Comparison of ENCODE assay signal across 1 cellular context in the genomic region with DNA sequence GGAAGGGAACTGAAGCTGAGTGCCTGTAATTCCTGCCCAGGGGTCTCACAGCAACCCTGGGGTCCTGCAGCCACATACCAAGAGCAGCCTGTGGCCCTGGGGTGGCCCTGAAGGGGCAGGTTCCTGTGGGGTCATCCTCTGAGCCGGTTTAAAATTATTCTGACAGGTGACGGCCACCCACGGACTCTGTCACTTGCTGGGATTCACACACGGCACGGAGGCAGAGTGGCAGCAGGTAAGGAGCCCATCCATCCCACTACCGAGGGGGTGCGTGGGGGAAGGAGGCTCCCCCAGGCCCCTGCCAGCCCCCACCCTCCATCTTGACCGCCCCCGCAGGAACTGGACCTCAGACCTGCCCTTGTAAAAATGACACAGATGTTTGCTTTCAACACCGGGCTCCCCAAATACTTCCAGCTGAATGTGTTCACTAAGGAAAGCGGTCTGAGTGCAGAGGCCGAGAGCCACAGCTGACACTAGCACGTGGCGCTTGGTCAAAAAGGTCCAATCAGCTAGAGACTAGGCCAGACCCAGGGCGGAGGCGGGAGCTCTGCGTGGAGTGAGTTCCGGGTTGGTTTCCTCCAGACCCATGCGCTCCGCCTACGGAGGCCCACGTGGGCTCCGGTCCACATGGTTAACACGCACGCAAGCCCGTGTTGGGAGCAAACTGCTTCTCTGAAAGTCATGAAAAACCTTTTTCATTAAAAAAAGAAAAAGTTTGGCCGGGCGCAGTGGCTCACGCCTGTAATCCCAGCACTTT.
TF ChIP-seq lines count a peak whose summit lies in the region.

No MANE protein-coding gene starts in this region.

TF ChIP-seq in HepG2, 621 proteins besides CTCF, POLR2A, EP300 and RAD21 (continued from another document and continues in another):
- TF ChIP-seq, protein P1, sequence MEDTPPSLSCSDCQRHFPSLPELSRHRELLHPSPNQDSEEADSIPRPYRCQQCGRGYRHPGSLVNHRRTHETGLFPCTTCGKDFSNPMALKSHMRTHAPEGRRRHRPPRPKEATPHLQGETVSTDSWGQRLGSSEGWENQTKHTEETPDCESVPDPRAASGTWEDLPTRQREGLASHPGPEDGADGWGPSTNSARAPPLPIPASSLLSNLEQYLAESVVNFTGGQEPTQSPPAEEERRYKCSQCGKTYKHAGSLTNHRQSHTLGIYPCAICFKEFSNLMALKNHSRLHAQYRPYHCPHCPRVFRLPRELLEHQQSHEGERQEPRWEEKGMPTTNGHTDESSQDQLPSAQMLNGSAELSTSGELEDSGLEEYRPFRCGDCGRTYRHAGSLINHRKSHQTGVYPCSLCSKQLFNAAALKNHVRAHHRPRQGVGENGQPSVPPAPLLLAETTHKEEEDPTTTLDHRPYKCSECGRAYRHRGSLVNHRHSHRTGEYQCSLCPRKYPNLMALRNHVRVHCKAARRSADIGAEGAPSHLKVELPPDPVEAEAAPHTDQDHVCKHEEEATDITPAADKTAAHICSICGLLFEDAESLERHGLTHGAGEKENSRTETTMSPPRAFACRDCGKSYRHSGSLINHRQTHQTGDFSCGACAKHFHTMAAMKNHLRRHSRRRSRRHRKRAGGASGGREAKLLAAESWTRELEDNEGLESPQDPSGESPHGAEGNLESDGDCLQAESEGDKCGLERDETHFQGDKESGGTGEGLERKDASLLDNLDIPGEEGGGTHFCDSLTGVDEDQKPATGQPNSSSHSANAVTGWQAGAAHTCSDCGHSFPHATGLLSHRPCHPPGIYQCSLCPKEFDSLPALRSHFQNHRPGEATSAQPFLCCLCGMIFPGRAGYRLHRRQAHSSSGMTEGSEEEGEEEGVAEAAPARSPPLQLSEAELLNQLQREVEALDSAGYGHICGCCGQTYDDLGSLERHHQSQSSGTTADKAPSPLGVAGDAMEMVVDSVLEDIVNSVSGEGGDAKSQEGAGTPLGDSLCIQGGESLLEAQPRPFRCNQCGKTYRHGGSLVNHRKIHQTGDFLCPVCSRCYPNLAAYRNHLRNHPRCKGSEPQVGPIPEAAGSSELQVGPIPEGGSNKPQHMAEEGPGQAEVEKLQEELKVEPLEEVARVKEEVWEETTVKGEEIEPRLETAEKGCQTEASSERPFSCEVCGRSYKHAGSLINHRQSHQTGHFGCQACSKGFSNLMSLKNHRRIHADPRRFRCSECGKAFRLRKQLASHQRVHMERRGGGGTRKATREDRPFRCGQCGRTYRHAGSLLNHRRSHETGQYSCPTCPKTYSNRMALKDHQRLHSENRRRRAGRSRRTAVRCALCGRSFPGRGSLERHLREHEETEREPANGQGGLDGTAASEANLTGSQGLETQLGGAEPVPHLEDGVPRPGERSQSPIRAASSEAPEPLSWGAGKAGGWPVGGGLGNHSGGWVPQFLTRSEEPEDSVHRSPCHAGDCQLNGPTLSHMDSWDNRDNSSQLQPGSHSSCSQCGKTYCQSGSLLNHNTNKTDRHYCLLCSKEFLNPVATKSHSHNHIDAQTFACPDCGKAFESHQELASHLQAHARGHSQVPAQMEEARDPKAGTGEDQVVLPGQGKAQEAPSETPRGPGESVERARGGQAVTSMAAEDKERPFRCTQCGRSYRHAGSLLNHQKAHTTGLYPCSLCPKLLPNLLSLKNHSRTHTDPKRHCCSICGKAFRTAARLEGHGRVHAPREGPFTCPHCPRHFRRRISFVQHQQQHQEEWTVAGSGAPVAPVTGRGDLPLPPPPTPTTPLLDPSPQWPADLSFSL (CRISPR knock-in tag; IDR thresholded peaks at IDR 0.05) = no peak
- TF ChIP-seq ELF1 (CRISPR knock-in tag; IDR thresholded peaks at IDR 0.05) (peak; percentile 91), YEATS2 (CRISPR knock-in tag; IDR thresholded peaks at IDR 0.05; ENCODE audit: borderline replicate concordance) (peak; percentile 74), NR2F1 (CRISPR knock-in tag; IDR thresholded peaks at IDR 0.05) (no peak), ZNF674 (CRISPR knock-in tag; IDR thresholded peaks at IDR 0.05; ENCODE audit: low read depth) (no peak), ZNF329 (CRISPR knock-in tag; IDR thresholded peaks at IDR 0.05; ENCODE audit: low read depth) (no peak), DPF2 (CRISPR knock-in tag; IDR thresholded peaks at IDR 0.05; ENCODE audit: borderline replicate concordance, low read depth) (no peak), ZNF652 (CRISPR knock-in tag; IDR thresholded peaks at IDR 0.05; ENCODE audit: borderline replicate concordance, low read depth) (no peak), PCBP1 (IDR thresholded peaks at IDR 0.05; ENCODE audit: borderline replicate concordance, low read depth, low read length) (no peak), MEIS1 (CRISPR knock-in tag; IDR thresholded peaks at IDR 0.05; ENCODE audit: borderline replicate concordance) (no peak), DR1 (CRISPR knock-in tag; IDR thresholded peaks at IDR 0.05) (no peak; the same call in 1 of the 2 replicates), TEAD3 (CRISPR knock-in tag; optimal IDR thresholded peaks at IDR 0.05; ENCODE audit: borderline replicate concordance) (peak; percentile 9), TFE3 (CRISPR knock-in tag; IDR thresholded peaks at IDR 0.05) (no peak), ATM (IDR thresholded peaks at IDR 0.05; ENCODE audit: borderline replicate concordance) (no peak), ZNF83 (CRISPR knock-in tag; IDR thresholded peaks at IDR 0.05; ENCODE audit: borderline replicate concordance) (no peak), SP4 (CRISPR knock-in tag; IDR thresholded peaks at IDR 0.05) (peak; percentile 49; the same call in 1 of the 2 replicates), ZFYVE20 (CRISPR knock-in tag; IDR thresholded peaks at IDR 0.05; ENCODE audit: borderline replicate concordance, low read depth) (no peak), ZNF460 (CRISPR knock-in tag; IDR thresholded peaks at IDR 0.05; ENCODE audit: borderline replicate concordance) (no peak), RAD51 (IDR thresholded peaks at IDR 0.05; ENCODE audit: borderline replicate concordance) (peak; percentile 58), KDM1A (CRISPR knock-in tag; IDR thresholded peaks at IDR 0.05) (no peak), ZNF264 (CRISPR knock-in tag; IDR thresholded peaks at IDR 0.05) (0 out of 2 replicates have a peak, but pooled peaks have one; percentile 23), ZNF33B (CRISPR knock-in tag; IDR thresholded peaks at IDR 0.05) (no peak), RARG (CRISPR knock-in tag; IDR thresholded peaks at IDR 0.05; ENCODE audit: low read depth) (no peak), CBX5 (CRISPR knock-in tag; IDR thresholded peaks at IDR 0.05; ENCODE audit: borderline replicate concordance) (no peak), NFE2L2 (IDR thresholded peaks at IDR 0.05; ENCODE audit: low read length) (no peak), POLR2AphosphoS5 (IDR thresholded peaks at IDR 0.05; ENCODE audit: low read depth, low read length) (peak; percentile 58), ZNF75D (CRISPR knock-in tag; IDR thresholded peaks at IDR 0.05; ENCODE audit: borderline replicate concordance) (no peak), IRF9 (CRISPR knock-in tag; IDR thresholded peaks at IDR 0.05; ENCODE audit: borderline replicate concordance) (no peak), CERS6 (CRISPR knock-in tag; IDR thresholded peaks at IDR 0.05) (no peak), YY1 (IDR thresholded peaks at IDR 0.05; ENCODE audit: insufficient read depth, insufficient replicate concordance, low read depth, low read length) (no peak)
- TF ChIP-seq, protein P2, sequence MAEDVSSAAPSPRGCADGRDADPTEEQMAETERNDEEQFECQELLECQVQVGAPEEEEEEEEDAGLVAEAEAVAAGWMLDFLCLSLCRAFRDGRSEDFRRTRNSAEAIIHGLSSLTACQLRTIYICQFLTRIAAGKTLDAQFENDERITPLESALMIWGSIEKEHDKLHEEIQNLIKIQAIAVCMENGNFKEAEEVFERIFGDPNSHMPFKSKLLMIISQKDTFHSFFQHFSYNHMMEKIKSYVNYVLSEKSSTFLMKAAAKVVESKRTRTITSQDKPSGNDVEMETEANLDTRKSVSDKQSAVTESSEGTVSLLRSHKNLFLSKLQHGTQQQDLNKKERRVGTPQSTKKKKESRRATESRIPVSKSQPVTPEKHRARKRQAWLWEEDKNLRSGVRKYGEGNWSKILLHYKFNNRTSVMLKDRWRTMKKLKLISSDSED (CRISPR knock-in tag; IDR thresholded peaks at IDR 0.05) = no peak
- TF ChIP-seq, protein P3, sequence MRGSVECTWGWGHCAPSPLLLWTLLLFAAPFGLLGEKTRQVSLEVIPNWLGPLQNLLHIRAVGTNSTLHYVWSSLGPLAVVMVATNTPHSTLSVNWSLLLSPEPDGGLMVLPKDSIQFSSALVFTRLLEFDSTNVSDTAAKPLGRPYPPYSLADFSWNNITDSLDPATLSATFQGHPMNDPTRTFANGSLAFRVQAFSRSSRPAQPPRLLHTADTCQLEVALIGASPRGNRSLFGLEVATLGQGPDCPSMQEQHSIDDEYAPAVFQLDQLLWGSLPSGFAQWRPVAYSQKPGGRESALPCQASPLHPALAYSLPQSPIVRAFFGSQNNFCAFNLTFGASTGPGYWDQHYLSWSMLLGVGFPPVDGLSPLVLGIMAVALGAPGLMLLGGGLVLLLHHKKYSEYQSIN (CRISPR knock-in tag; IDR thresholded peaks at IDR 0.05; ENCODE audit: borderline replicate concordance) = no peak
- TF ChIP-seq, protein P4, sequence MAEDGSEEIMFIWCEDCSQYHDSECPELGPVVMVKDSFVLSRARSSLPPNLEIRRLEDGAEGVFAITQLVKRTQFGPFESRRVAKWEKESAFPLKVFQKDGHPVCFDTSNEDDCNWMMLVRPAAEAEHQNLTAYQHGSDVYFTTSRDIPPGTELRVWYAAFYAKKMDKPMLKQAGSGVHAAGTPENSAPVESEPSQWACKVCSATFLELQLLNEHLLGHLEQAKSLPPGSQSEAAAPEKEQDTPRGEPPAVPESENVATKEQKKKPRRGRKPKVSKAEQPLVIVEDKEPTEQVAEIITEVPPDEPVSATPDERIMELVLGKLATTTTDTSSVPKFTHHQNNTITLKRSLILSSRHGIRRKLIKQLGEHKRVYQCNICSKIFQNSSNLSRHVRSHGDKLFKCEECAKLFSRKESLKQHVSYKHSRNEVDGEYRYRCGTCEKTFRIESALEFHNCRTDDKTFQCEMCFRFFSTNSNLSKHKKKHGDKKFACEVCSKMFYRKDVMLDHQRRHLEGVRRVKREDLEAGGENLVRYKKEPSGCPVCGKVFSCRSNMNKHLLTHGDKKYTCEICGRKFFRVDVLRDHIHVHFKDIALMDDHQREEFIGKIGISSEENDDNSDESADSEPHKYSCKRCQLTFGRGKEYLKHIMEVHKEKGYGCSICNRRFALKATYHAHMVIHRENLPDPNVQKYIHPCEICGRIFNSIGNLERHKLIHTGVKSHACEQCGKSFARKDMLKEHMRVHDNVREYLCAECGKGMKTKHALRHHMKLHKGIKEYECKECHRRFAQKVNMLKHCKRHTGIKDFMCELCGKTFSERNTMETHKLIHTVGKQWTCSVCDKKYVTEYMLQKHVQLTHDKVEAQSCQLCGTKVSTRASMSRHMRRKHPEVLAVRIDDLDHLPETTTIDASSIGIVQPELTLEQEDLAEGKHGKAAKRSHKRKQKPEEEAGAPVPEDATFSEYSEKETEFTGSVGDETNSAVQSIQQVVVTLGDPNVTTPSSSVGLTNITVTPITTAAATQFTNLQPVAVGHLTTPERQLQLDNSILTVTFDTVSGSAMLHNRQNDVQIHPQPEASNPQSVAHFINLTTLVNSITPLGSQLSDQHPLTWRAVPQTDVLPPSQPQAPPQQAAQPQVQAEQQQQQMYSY (CRISPR knock-in tag; IDR thresholded peaks at IDR 0.05) = no peak
- TF ChIP-seq, protein P5, sequence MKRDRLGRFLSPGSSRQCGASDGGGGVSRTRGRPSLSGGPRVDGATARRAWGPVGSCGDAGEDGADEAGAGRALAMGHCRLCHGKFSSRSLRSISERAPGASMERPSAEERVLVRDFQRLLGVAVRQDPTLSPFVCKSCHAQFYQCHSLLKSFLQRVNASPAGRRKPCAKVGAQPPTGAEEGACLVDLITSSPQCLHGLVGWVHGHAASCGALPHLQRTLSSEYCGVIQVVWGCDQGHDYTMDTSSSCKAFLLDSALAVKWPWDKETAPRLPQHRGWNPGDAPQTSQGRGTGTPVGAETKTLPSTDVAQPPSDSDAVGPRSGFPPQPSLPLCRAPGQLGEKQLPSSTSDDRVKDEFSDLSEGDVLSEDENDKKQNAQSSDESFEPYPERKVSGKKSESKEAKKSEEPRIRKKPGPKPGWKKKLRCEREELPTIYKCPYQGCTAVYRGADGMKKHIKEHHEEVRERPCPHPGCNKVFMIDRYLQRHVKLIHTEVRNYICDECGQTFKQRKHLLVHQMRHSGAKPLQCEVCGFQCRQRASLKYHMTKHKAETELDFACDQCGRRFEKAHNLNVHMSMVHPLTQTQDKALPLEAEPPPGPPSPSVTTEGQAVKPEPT (CRISPR knock-in tag; IDR thresholded peaks at IDR 0.05; ENCODE audit: low read depth) = no peak
- TF ChIP-seq, protein P6, sequence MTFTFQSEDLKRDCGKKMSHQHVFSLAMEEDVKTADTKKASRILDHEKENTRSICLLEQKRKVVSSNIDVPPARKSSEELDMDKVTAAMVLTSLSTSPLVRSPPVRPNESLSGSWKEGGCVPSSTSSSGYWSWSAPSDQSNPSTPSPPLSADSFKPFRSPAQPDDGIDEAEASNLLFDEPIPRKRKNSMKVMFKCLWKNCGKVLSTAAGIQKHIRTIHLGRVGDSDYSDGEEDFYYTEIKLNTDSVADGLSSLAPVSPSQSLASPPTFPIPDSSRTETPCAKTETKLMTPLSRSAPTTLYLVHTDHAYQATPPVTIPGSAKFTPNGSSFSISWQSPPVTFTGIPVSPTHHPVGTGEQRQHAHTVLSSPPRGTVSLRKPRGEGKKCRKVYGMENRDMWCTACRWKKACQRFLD (CRISPR knock-in tag; IDR thresholded peaks at IDR 0.05; ENCODE audit: borderline replicate concordance) = no peak
